ENCODE assay signal across 1 cellular context in genomic region chr5:154190652-154191304, GRCh38.
TF ChIP-seq lines count a peak whose summit lies in the region.

A gene with protein sequence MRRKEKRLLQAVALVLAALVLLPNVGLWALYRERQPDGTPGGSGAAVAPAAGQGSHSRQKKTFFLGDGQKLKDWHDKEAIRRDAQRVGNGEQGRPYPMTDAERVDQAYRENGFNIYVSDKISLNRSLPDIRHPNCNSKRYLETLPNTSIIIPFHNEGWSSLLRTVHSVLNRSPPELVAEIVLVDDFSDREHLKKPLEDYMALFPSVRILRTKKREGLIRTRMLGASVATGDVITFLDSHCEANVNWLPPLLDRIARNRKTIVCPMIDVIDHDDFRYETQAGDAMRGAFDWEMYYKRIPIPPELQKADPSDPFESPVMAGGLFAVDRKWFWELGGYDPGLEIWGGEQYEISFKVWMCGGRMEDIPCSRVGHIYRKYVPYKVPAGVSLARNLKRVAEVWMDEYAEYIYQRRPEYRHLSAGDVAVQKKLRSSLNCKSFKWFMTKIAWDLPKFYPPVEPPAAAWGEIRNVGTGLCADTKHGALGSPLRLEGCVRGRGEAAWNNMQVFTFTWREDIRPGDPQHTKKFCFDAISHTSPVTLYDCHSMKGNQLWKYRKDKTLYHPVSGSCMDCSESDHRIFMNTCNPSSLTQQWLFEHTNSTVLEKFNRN (plus strand): TSS chr5:154190733. CDS start chr5:154190867, 134 bp downstream.

TF ChIP-seq in K562, 482 proteins besides CTCF, POLR2A, EP300 and RAD21 (continued from another document and continues in another):
- TF ChIP-seq PRDM10 (IDR thresholded peaks at IDR 0.05; ENCODE audit: partially characterized antibody) (peak; percentile 52), U2AF1 (optimal IDR thresholded peaks at IDR 0.05; ENCODE audit: low read depth, low read length) (no peak), ZNF584 (CRISPR knock-in tag; IDR thresholded peaks at IDR 0.05; ENCODE audit: low read depth) (no peak), ZNF57 (CRISPR knock-in tag; IDR thresholded peaks at IDR 0.05) (no peak), TCF7L2 (IDR thresholded peaks at IDR 0.05; ENCODE audit: low read depth, low read length) (no peak), RAD51 (IDR thresholded peaks at IDR 0.05; ENCODE audit: borderline replicate concordance, low read depth) (no peak), ZNF280A (IDR thresholded peaks at IDR 0.05; ENCODE audit: low read depth, partially characterized antibody) (no peak), KDM1A (IDR thresholded peaks at IDR 0.05) (peak; percentile 83 to 90), ZBTB7A (IDR thresholded peaks at IDR 0.05; ENCODE audit: borderline replicate concordance, control insufficient read depth, low read depth, low read length) (peak; percentile 69; the same call in 1 of the 2 replicates), KLF16 (IDR thresholded peaks at IDR 0.05) (no peak), SIN3B (IDR thresholded peaks at IDR 0.05; ENCODE audit: low read depth) (no peak), FOXP4 (CRISPR knock-in tag; IDR thresholded peaks at IDR 0.05; ENCODE audit: borderline replicate concordance) (no peak), FOXK2 (conservative IDR thresholded peaks at IDR 0.05 in 1 of 2, IDR thresholded peaks at IDR 0.05 in 1 of 2; ENCODE audit: low read depth in 2 of 2) (no peak), XRCC3 (IDR thresholded peaks at IDR 0.05) (no peak), PHF8 (IDR thresholded peaks at IDR 0.05; ENCODE audit: borderline replicate concordance, low read length) (peak; percentile 56; the same call in 1 of the 2 replicates), MITF (IDR thresholded peaks at IDR 0.05) (no peak), CHD4 (IDR thresholded peaks at IDR 0.05; ENCODE audit: insufficient read depth, insufficient replicate concordance, low read depth, low read length, poor library complexity, severe bottlenecking) (peak; percentile 87), ZNF444 (CRISPR knock-in tag; IDR thresholded peaks at IDR 0.05) (no peak), ZNF583 (CRISPR knock-in tag; IDR thresholded peaks at IDR 0.05) (no peak), PTTG1 (tag; IDR thresholded peaks at IDR 0.05; ENCODE audit: low read depth) (no peak), HDAC3 (IDR thresholded peaks at IDR 0.05; ENCODE audit: borderline replicate concordance, partially characterized antibody) (no peak), ZNF140 (CRISPR knock-in tag; IDR thresholded peaks at IDR 0.05) (no peak), ZNF408 (CRISPR knock-in tag; IDR thresholded peaks at IDR 0.05; ENCODE audit: low read depth) (no peak), RBM14 (IDR thresholded peaks at IDR 0.05; ENCODE audit: borderline replicate concordance, insufficient read depth, low read depth, low read length) (no peak), ZNF592 (IDR thresholded peaks at IDR 0.05) (no peak; the same call in 1 of the 2 replicates), KLF1 (tag; IDR thresholded peaks at IDR 0.05) (no peak), ZNF354B (CRISPR knock-in tag; IDR thresholded peaks at IDR 0.05) (no peak), ELF1 (tag; IDR thresholded peaks at IDR 0.05) (peak; percentile 94; the same call in 1 of the 2 replicates), BRD4 (IDR thresholded peaks at IDR 0.05) (no peak), ZBTB49 (CRISPR knock-in tag; IDR thresholded peaks at IDR 0.05; ENCODE audit: borderline replicate concordance) (no peak), MCM7 (IDR thresholded peaks at IDR 0.05) (no peak), ZFP30 (CRISPR knock-in tag; IDR thresholded peaks at IDR 0.05; ENCODE audit: borderline replicate concordance) (no peak), FIP1L1 (IDR thresholded peaks at IDR 0.05; ENCODE audit: low read depth, low read length, poor library complexity, severe bottlenecking) (no peak), CBFA2T3 (IDR thresholded peaks at IDR 0.05) (no peak)
- TF ChIP-seq, protein P1, sequence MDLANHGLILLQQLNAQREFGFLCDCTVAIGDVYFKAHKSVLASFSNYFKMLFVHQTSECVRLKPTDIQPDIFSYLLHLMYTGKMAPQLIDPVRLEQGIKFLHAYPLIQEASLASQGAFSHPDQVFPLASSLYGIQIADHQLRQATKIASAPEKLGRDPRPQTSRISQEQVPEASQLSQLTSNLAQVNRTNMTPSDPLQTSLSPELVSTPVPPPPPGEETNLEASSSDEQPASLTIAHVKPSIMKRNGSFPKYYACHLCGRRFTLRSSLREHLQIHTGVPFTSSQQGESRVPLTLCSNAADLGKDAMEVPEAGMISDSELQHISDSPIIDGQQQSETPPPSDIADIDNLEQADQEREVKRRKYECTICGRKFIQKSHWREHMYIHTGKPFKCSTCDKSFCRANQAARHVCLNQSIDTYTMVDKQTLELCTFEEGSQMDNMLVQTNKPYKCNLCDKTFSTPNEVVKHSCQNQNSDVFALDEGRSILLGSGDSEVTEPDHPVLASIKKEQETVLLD (IDR thresholded peaks at IDR 0.05) = no peak
- TF ChIP-seq, protein P2, sequence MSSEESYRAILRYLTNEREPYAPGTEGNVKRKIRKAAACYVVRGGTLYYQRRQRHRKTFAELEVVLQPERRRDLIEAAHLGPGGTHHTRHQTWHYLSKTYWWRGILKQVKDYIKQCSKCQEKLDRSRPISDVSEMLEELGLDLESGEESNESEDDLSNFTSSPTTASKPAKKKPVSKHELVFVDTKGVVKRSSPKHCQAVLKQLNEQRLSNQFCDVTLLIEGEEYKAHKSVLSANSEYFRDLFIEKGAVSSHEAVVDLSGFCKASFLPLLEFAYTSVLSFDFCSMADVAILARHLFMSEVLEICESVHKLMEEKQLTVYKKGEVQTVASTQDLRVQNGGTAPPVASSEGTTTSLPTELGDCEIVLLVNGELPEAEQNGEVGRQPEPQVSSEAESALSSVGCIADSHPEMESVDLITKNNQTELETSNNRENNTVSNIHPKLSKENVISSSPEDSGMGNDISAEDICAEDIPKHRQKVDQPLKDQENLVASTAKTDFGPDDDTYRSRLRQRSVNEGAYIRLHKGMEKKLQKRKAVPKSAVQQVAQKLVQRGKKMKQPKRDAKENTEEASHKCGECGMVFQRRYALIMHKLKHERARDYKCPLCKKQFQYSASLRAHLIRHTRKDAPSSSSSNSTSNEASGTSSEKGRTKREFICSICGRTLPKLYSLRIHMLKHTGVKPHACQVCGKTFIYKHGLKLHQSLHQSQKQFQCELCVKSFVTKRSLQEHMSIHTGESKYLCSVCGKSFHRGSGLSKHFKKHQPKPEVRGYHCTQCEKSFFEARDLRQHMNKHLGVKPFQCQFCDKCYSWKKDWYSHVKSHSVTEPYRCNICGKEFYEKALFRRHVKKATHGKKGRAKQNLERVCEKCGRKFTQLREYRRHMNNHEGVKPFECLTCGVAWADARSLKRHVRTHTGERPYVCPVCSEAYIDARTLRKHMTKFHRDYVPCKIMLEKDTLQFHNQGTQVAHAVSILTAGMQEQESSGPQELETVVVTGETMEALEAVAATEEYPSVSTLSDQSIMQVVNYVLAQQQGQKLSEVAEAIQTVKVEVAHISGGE (CRISPR knock-in tag; IDR thresholded peaks at IDR 0.05) = peak in 1 of 3 experiments; percentile 50; a peak in 1 of 6 replicates
